ENCODE assay signal across 21 cellular contexts in the genomic region with DNA sequence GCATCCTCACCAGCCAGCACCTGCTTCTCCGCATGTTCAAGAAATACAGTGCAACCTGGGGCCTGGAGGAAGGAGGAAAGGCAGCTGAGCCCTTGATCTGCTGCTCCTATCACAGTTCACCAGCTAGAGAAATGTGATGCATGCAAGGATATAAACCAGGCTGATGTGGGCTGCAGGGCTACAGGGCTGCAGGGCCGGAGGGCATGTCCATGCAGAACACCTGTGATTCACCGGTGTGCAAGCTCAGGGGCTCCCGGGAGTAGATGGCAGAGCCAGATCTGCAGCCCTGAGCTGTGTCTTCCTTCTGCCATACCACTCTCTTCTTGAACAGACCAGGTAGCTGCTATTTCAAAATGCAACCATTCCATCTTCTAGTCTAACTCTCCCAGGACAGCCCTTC.
"Had no signal": no experiment of that assay in that cellular context is flagged by ENCODE, and none has a peak within 500 bp of the region (broad histone marks: within the 10 kb centered on the region; RNA-seq: fewer than 3 reads in every experiment).

No MANE protein-coding gene starts in this region.

- H3K36me3 ChIP-seq: adrenal gland, neural progenitor cell, ovary, right lobe of liver, thoracic aorta, upper lobe of right lung had no signal

- H2AFZ ChIP-seq: neural progenitor cell had no signal

- H3K27ac ChIP-seq: neural progenitor cell, ovary, right lobe of liver, thoracic aorta had no signal

- H3K9me3 Mint-ChIP-seq: activated naive CD4-positive, alpha-beta T cell treated with anti-CD3 and anti-CD28 coated beads, Interleukin-2, amount 50 U/mL, for 72 hours; activated T-cell treated with anti-CD3 and anti-CD28 coated beads, Interleukin-2, amount 50 U/mL, for 72 hours; effector memory CD8-positive, alpha-beta T cell; memory B cell; naive thymus-derived CD4-positive, alpha-beta T cell; neural progenitor cell; stimulated activated effector memory CD8-positive, alpha-beta T cell treated with anti-CD3 and anti-CD28 coated beads, Interleukin-12 subunit alpha, Interleukin-12 subunit beta, amount 100 ng/mL, for 72 hours; T-helper 2 cell treated with Interferon-gamma antibody and Interleukin-4, amounts not matched to agents 5 μg/mL and 100 μg/mL, for 36 hours had no signal

- H3K4me3 Mint-ChIP-seq: activated T-cell treated with anti-CD3 and anti-CD28 coated beads, Interleukin-2, amount 50 U/mL, for 72 hours; effector memory CD8-positive, alpha-beta T cell; memory B cell; naive thymus-derived CD4-positive, alpha-beta T cell; stimulated activated effector memory CD8-positive, alpha-beta T cell treated with anti-CD3 and anti-CD28 coated beads, Interleukin-12 subunit alpha, Interleukin-12 subunit beta, amount 100 ng/mL, for 72 hours; T-helper 2 cell treated with Interferon-gamma antibody and Interleukin-4, amounts not matched to agents 5 μg/mL and 100 μg/mL, for 36 hours had no signal

- H3K27me3 Mint-ChIP-seq: effector memory CD8-positive, alpha-beta T cell; memory B cell; naive thymus-derived CD4-positive, alpha-beta T cell had no signal

- ATAC-seq: activated naive CD4-positive, alpha-beta T cell treated with anti-CD3 and anti-CD28 coated beads, Interleukin-2, amount 50 U/mL, for 72 hours; activated T-cell treated with anti-CD3 and anti-CD28 coated beads, Interleukin-2, amount 50 U/mL, for 72 hours; effector memory CD8-positive, alpha-beta T cell; naive thymus-derived CD4-positive, alpha-beta T cell; stimulated activated effector memory CD8-positive, alpha-beta T cell treated with anti-CD3 and anti-CD28 coated beads, Interleukin-12 subunit alpha, Interleukin-12 subunit beta, amount 100 ng/mL, for 72 hours had no signal

- H3K9ac ChIP-seq: neural progenitor cell had no signal

- FAIRE-seq: kidney, TTC549 had no signal

- DNase-seq: activated CD4-positive, alpha-beta T cell treated with anti-CD3 and anti-CD28 coated beads, Interleukin-2, amount 50 U/mL, for 4 hours; activated gamma-delta T cell treated with Interleukin-2 at 50 U/mL for 16 hours; activated T-cell treated with anti-CD3 and anti-CD28 coated beads, Interleukin-2, amount 50 U/mL, for 72 hours; adrenal gland; dermis blood vessel endothelial cell; effector memory CD8-positive, alpha-beta T cell; glutamatergic neuron; kidney; naive thymus-derived CD4-positive, alpha-beta T cell; ovary; right lobe of liver; stimulated activated CD4-positive, alpha-beta T cell treated with anti-CD3 and anti-CD28 coated beads, Interleukin-4, amount 100 ng/mL, for 24 hours; upper lobe of right lung had no signal

- H3K36me3 Mint-ChIP-seq: activated naive CD4-positive, alpha-beta T cell treated with anti-CD3 and anti-CD28 coated beads, Interleukin-2, amount 50 U/mL, for 72 hours; neural progenitor cell; stimulated activated effector memory CD8-positive, alpha-beta T cell treated with anti-CD3 and anti-CD28 coated beads, Interleukin-12 subunit alpha, Interleukin-12 subunit beta, amount 100 ng/mL, for 72 hours had no signal

- H3K27ac Mint-ChIP-seq: activated T-cell treated with anti-CD3 and anti-CD28 coated beads, Interleukin-2, amount 50 U/mL, for 72 hours; effector memory CD8-positive, alpha-beta T cell; memory B cell; naive thymus-derived CD4-positive, alpha-beta T cell; neural progenitor cell; stimulated activated effector memory CD8-positive, alpha-beta T cell treated with anti-CD3 and anti-CD28 coated beads, Interleukin-12 subunit alpha, Interleukin-12 subunit beta, amount 100 ng/mL, for 72 hours; T-helper 2 cell treated with Interferon-gamma antibody and Interleukin-4, amounts not matched to agents 5 μg/mL and 100 μg/mL, for 36 hours had no signal

- H3K9me3 ChIP-seq: adrenal gland, ovary, right lobe of liver, thoracic aorta, upper lobe of right lung had no signal

- H3K27me3 ChIP-seq: adrenal gland, neural progenitor cell, ovary, right lobe of liver, upper lobe of right lung had no signal

- H3K4me3 ChIP-seq: adrenal gland, neural progenitor cell, ovary, right lobe of liver, smooth muscle cell, thoracic aorta, upper lobe of right lung had no signal

- H3K4me2 ChIP-seq: smooth muscle cell had no signal
